ENCODE assay signal across 9 cellular contexts in the genomic region with DNA sequence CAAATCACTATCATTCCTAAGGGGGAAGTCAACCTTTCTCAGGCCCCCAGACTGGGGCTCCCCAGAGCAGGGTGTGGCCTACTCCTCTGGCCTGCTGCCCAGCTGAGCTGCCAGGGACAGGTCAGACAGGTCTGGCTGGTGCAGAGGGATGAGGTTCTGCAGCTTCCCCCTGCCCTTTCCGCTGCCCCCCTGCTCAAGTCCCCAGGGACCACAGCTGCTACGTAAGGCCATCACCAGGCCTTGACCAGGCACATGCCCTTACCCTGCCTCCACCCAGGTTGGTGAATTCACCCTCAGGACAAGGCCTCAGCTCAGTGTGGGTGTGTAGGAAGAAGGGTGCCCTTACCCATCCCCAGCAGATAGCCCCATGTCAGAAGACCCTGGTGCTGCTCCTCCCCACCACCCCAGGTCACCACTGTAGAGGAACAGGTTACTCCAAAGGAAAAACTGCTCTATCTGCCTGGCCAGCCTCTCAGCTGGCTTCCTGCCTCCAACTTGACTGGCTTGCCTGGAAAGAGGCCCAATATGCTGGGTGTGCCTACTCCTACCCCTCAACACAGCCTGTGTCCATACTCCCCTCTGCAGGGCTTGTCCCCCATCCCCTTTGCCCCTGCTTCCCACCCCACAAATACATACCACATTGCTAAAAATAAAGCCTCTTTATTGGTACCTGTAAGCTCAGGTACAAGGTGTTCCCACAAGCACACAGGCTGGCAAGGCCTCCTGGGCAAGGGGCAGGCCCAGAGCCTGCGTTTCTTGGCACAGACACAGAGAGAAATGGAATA. TPM values are rescaled to one million over a fixed set of nuclear protein-coding genes. Genes with fewer than 3 reads are reported as not detected.
A peak's percentile ranks its signal among the peaks of the same experiment; 100 is the strongest.
DNase-seq lines count a peak whose midpoint lies in the region; ATAC-seq lines count a peak whose summit lies in the region.
"Had no signal": no experiment of that assay in that cellular context is flagged by ENCODE, and none has a peak within 500 bp of the region (broad histone marks: within the 10 kb centered on the region; RNA-seq: fewer than 3 reads in every experiment).

No MANE protein-coding gene starts in this region.

- peak overlapping the region in 1 of 2 donors; percentile 39 for H3K27ac ChIP-seq in aorta (ENCODE audit: low read depth in 1 of 2, low read length in 2 of 2)

- H3K36me3 ChIP-seq in aorta (ENCODE audit: control insufficient read depth in 1 of 2, insufficient read depth in 2 of 2, low read length in 1 of 2) = peaks cover 0 to 11% of the 10 kb centered on the region in 2 donors

- intact Hi-C loops in aorta (cut with DNase I) = no loop called here

- in situ Hi-C loops in T47D (cut with HindIII; ENCODE audit: low pct_unique_long_range_greater_than_20kb, low sequenced_read_pairs) = no loop called here

- H3K36me3 Mint-ChIP-seq in activated naive CD4-positive, alpha-beta T cell treated with anti-CD3 and anti-CD28 coated beads, Interleukin-2, amount 50 U/mL, for 24 hours = peaks cover 23% of the 10 kb centered on the region

- H3K4me1 ChIP-seq in aorta (ENCODE audit: control insufficient read depth in 1 of 2, insufficient read depth in 2 of 2, low read length in 2 of 2) = peaks cover 0 to 1% of the 10 kb centered on the region in 2 donors

- H3K27ac Mint-ChIP-seq in activated naive CD4-positive, alpha-beta T cell treated with anti-CD3 and anti-CD28 coated beads, Interleukin-2, amount 50 U/mL, for 24 hours = peak overlapping the region; percentile 82

- peak; percentile 32 for ATAC-seq in aorta (ENCODE audit: low FRiP score)
- ATAC-seq in GM21786 (IDR thresholded peaks at IDR 0.05; ENCODE audit: unreplicated experiment) = no peak

- peaks cover 32% of the 10 kb centered on the region for H3K4me1 Mint-ChIP-seq in activated naive CD4-positive, alpha-beta T cell treated with anti-CD3 and anti-CD28 coated beads, Interleukin-2, amount 50 U/mL, for 24 hours

- no peaks in the 10 kb centered on the region for H3K27me3 ChIP-seq in aorta (ENCODE audit: control insufficient read depth in 1 of 2, insufficient read depth in 2 of 2, low read length in 1 of 2)

- H3K4me3 ChIP-seq in aorta (ENCODE audit: low read length in 2 of 2) = no peak overlapping the region

- no peak for DNase-seq in activated naive CD4-positive, alpha-beta T cell treated with anti-CD3 and anti-CD28 coated beads, Interleukin-2, amount 50 U/mL, for 16 hours
- peak; percentile 37 to 77 for DNase-seq in T47D (ENCODE audit: low read depth in 1 of 2, low spot score in 1 of 2)
- DNase-seq in lung microvascular endothelial cell (ENCODE audit: low read depth in 2 of 2) = peak; percentile 28 to 38
- no peak for DNase-seq in aorta
- no peak for DNase-seq in stimulated activated naive CD4-positive, alpha-beta T cell treated with Interleukin-2 at 50 U/mL for 16 hours (lab: John Stamatoyannopoulos, UW)
- DNase-seq in AML-193 (lab: John Stamatoyannopoulos, UW) = no peak

- no peaks in the 10 kb centered on the region for H3K27me3 Mint-ChIP-seq in activated naive CD4-positive, alpha-beta T cell treated with anti-CD3 and anti-CD28 coated beads, Interleukin-2, amount 50 U/mL, for 24 hours

- no peak overlapping the region for H3K4me3 Mint-ChIP-seq in activated naive CD4-positive, alpha-beta T cell treated with anti-CD3 and anti-CD28 coated beads, Interleukin-2, amount 50 U/mL, for 24 hours

- WGBS in aorta, 2 donors = 10 to 13% methylated on average over 3 of the region's 3 CpGs

- no peaks in the 10 kb centered on the region for H3K9me3 ChIP-seq in aorta (ENCODE audit: control insufficient read depth, low read length)

- H3K9me3 Mint-ChIP-seq in activated naive CD4-positive, alpha-beta T cell treated with anti-CD3 and anti-CD28 coated beads, Interleukin-2, amount 50 U/mL, for 24 hours = no peaks in the 10 kb centered on the region

RNA-seq across cellular contexts. Expression of a gene that starts 12.0 kb away (rescaled TPM):
- total RNA-seq in lung microvascular endothelial cell = 7.6 and 10.5 TPM in 2 replicates
- total RNA-seq in aorta = 100 to 1,000 TPM in 1 of 2 donors, 10 to 100 TPM in 1; 41.9 to 117 TPM
- 10 to 100 TPM; 15.8 to 27.3 TPM for polyA plus RNA-seq in aorta

RNA-seq across cellular contexts. Expression of a gene that starts 33.9 kb away (rescaled TPM):
- total RNA-seq in lung microvascular endothelial cell (1.3 and 1.6 TPM in 2 replicates), aorta (10 to 100 TPM in 1 of 2 donors, 1 to 10 TPM in 1; 3.6 to 11.6 TPM)
- polyA plus RNA-seq in aorta = 10 to 100 TPM in 1 of 2 donors, 1 to 10 TPM in 1; 1.8 to 15.0 TPM

RNA-seq across cellular contexts. Expression of a gene that starts 34.0 kb away (rescaled TPM):
- total RNA-seq in lung microvascular endothelial cell (22.4 and 31.3 TPM in 2 replicates), aorta (10 to 100 TPM; 52.3 to 62.2 TPM)
- 10 to 100 TPM; 14.7 to 66.3 TPM for polyA plus RNA-seq in aorta

RNA-seq across cellular contexts. Expression of a gene that starts 51.0 kb away (rescaled TPM):
- total RNA-seq in lung microvascular endothelial cell = not detected in 2 replicates
- total RNA-seq in aorta = under 1 TPM in 1 of 2 donors, not detected in 1; 0.19 TPM
- under 1 TPM; 0.13 to 0.75 TPM for polyA plus RNA-seq in aorta
- polyA plus RNA-seq: neural cell had no signal

Comparison
In these comparisons a context has a peak if more than half of its experiments do, and no peak if none do; other contexts are left out.
1. DNase-seq: peak in T47D (2 of 2) and lung microvascular endothelial cell (2 of 2); none in activated naive CD4-positive, alpha-beta T cell treated with anti-CD3 and anti-CD28 coated beads, Interleukin-2, amount 50 U/mL, for 16 hours (single experiment), aorta (0 of 2), stimulated activated naive CD4-positive, alpha-beta T cell treated with Interleukin-2 at 50 U/mL for 16 hours (single experiment) and AML-193 (0 of 2).